Comparison of ENCODE assay signal across 1 cellular context in genomic region chr12:116737774-116738657, GRCh38.
TF ChIP-seq lines count a peak whose summit lies in the region.

A gene with protein sequence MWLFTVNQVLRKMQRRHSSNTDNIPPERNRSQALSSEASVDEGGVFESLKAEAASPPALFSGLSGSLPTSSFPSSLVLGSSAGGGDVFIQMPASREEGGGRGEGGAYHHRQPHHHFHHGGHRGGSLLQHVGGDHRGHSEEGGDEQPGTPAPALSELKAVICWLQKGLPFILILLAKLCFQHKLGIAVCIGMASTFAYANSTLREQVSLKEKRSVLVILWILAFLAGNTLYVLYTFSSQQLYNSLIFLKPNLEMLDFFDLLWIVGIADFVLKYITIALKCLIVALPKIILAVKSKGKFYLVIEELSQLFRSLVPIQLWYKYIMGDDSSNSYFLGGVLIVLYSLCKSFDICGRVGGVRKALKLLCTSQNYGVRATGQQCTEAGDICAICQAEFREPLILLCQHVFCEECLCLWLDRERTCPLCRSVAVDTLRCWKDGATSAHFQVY (plus strand): TSS chr12:116738315. CDS start chr12:116740498, 2,183 bp downstream.
A gene with protein sequence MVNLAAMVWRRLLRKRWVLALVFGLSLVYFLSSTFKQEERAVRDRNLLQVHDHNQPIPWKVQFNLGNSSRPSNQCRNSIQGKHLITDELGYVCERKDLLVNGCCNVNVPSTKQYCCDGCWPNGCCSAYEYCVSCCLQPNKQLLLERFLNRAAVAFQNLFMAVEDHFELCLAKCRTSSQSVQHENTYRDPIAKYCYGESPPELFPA (minus strand): TSS chr12:116738069. CDS start chr12:116737900, 169 bp downstream.

TF ChIP-seq in HepG2, 621 proteins besides CTCF, POLR2A, EP300 and RAD21 (continued from another document and continues in another):
- TF ChIP-seq ZNF580 (CRISPR knock-in tag; IDR thresholded peaks at IDR 0.05; ENCODE audit: borderline replicate concordance, low read depth) (peak; percentile 62; the same call in 1 of the 2 replicates), MEIS1 (CRISPR knock-in tag; IDR thresholded peaks at IDR 0.05; ENCODE audit: borderline replicate concordance) (peak; percentile 93), AHR (CRISPR knock-in tag; IDR thresholded peaks at IDR 0.05) (no peak), ZNF605 (CRISPR knock-in tag; IDR thresholded peaks at IDR 0.05) (peak; percentile 86; the same call in 1 of the 2 replicates), KDM5A (IDR thresholded peaks at IDR 0.05; ENCODE audit: borderline replicate concordance, low read length) (peak; percentile 47; the same call in 1 of the 2 replicates), GZF1 (CRISPR knock-in tag; IDR thresholded peaks at IDR 0.05) (no peak), HNRNPK (IDR thresholded peaks at IDR 0.05; ENCODE audit: low read depth, low read length, poor library complexity, severe bottlenecking) (peak; percentile 62), TAF1 (CRISPR knock-in tag; IDR thresholded peaks at IDR 0.05) (peak; percentile 40; the same call in 1 of the 2 replicates), ZNF780A (CRISPR knock-in tag; IDR thresholded peaks at IDR 0.05) (no peak), BHLHE40 (IDR thresholded peaks at IDR 0.05; ENCODE audit: low read length) (peak; percentile 93), ZNF761 (CRISPR knock-in tag; conservative IDR thresholded peaks at IDR 0.05) (peak; percentile 81; the same call in 1 of the 2 replicates), ASH2L (IDR thresholded peaks at IDR 0.05; ENCODE audit: insufficient read length, low read depth, low read length) (peak; percentile 54), ZNF501 (CRISPR knock-in tag; IDR thresholded peaks at IDR 0.05) (peak; percentile 68; the same call in 1 of the 2 replicates), LCORL (IDR thresholded peaks at IDR 0.05) (no peak), LCORL (CRISPR knock-in tag; IDR thresholded peaks at IDR 0.05) (peak; percentile 41; the same call in 1 of the 2 replicates), FOXP1 (IDR thresholded peaks at IDR 0.05) (no peak), FOXP1 (CRISPR knock-in tag; IDR thresholded peaks at IDR 0.05) (no peak), PLRG1 (conservative IDR thresholded peaks at IDR 0.05) (no peak), GFI1 (CRISPR knock-in tag; IDR thresholded peaks at IDR 0.05; ENCODE audit: borderline replicate concordance) (peak; percentile 97), ZFX (CRISPR knock-in tag; IDR thresholded peaks at IDR 0.05; ENCODE audit: low read depth) (peak; percentile 62), YY1 (IDR thresholded peaks at IDR 0.05; ENCODE audit: insufficient read depth, insufficient replicate concordance, low read depth, low read length) (peak; percentile 69), CREB1 (IDR thresholded peaks at IDR 0.05) (peak; percentile 95), CREB1 (CRISPR knock-in tag; IDR thresholded peaks at IDR 0.05) (peak; percentile 94), FOSL2 (CRISPR knock-in tag; IDR thresholded peaks at IDR 0.05) (peak; percentile 59; the same call in 1 of the 2 replicates), FOXK1 (CRISPR knock-in tag; IDR thresholded peaks at IDR 0.05; ENCODE audit: borderline replicate concordance, low read depth) (peak; percentile 71; the same call in 1 of the 2 replicates), XRCC5 (optimal IDR thresholded peaks at IDR 0.05; ENCODE audit: low read length) (peak; percentile 98), ZSCAN21 (CRISPR knock-in tag; IDR thresholded peaks at IDR 0.05; ENCODE audit: borderline replicate concordance) (peak; percentile 86; the same call in 1 of the 2 replicates), SAP130 (CRISPR knock-in tag; IDR thresholded peaks at IDR 0.05; ENCODE audit: low read depth) (peak; percentile 93), ZNF713 (CRISPR knock-in tag; IDR thresholded peaks at IDR 0.05) (no peak), NFE2 (CRISPR knock-in tag; IDR thresholded peaks at IDR 0.05) (no peak), STAG1 (CRISPR knock-in tag; IDR thresholded peaks at IDR 0.05) (no peak), ZNF607 (CRISPR knock-in tag; IDR thresholded peaks at IDR 0.05; ENCODE audit: borderline replicate concordance) (peak; percentile 26; the same call in 1 of the 2 replicates), ARNTL (CRISPR knock-in tag; IDR thresholded peaks at IDR 0.05) (peak; percentile 96), KDM5B (CRISPR knock-in tag; IDR thresholded peaks at IDR 0.05; ENCODE audit: borderline replicate concordance) (peak; percentile 22; the same call in 1 of the 2 replicates), MAFF (IDR thresholded peaks at IDR 0.05; ENCODE audit: low read depth, low read length) (no peak), NFYB (CRISPR knock-in tag; IDR thresholded peaks at IDR 0.05) (peak; percentile 92), NFATC3 (CRISPR knock-in tag; IDR thresholded peaks at IDR 0.05) (0 out of 2 replicates have a peak, but pooled peaks have one; percentile 22), JUN (CRISPR knock-in tag; IDR thresholded peaks at IDR 0.05) (0 out of 2 replicates have a peak, but pooled peaks have one; percentile 56), ZNF746 (CRISPR knock-in tag; IDR thresholded peaks at IDR 0.05) (no peak; the same call in 1 of the 2 replicates), SNAI1 (CRISPR knock-in tag; IDR thresholded peaks at IDR 0.05; ENCODE audit: borderline replicate concordance) (peak; percentile 76; the same call in 1 of the 2 replicates), MXI1 (IDR thresholded peaks at IDR 0.05; ENCODE audit: borderline replicate concordance, low read depth, low read length) (peak; percentile 80; the same call in 1 of the 3 replicates), RXRA (CRISPR knock-in tag; IDR thresholded peaks at IDR 0.05) (peak; percentile 57), PHF20 (CRISPR knock-in tag; IDR thresholded peaks at IDR 0.05) (peak; percentile 86), SALL1 (CRISPR knock-in tag; IDR thresholded peaks at IDR 0.05) (peak; percentile 91), ZIK1 (CRISPR knock-in tag; IDR thresholded peaks at IDR 0.05; ENCODE audit: borderline replicate concordance, low read depth) (0 out of 2 replicates have a peak, but pooled peaks have one; percentile 32), JARID2 (CRISPR knock-in tag; IDR thresholded peaks at IDR 0.05; ENCODE audit: insufficient replicate concordance) (no peak), ZNF331 (CRISPR knock-in tag; IDR thresholded peaks at IDR 0.05) (peak; percentile 77)
- TF ChIP-seq, protein P1, sequence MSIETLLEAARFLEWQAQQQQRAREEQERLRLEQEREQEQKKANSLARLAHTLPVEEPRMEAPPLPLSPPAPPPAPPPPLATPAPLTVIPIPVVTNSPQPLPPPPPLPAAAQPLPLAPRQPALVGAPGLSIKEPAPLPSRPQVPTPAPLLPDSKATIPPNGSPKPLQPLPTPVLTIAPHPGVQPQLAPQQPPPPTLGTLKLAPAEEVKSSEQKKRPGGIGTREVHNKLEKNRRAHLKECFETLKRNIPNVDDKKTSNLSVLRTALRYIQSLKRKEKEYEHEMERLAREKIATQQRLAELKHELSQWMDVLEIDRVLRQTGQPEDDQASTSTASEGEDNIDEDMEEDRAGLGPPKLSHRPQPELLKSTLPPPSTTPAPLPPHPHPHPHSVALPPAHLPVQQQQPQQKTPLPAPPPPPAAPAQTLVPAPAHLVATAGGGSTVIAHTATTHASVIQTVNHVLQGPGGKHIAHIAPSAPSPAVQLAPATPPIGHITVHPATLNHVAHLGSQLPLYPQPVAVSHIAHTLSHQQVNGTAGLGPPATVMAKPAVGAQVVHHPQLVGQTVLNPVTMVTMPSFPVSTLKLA (IDR thresholded peaks at IDR 0.05) = peak; percentile 57
- TF ChIP-seq, protein P2, sequence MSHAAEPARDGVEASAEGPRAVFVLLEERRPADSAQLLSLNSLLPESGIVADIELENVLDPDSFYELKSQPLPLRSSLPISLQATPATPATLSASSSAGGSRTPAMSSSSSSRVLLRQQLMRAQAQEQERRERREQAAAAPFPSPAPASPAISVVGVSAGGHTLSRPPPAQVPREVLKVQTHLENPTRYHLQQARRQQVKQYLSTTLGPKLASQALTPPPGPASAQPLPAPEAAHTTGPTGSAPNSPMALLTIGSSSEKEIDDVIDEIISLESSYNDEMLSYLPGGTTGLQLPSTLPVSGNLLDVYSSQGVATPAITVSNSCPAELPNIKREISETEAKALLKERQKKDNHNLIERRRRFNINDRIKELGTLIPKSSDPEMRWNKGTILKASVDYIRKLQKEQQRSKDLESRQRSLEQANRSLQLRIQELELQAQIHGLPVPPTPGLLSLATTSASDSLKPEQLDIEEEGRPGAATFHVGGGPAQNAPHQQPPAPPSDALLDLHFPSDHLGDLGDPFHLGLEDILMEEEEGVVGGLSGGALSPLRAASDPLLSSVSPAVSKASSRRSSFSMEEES (CRISPR knock-in tag; IDR thresholded peaks at IDR 0.05) = peak; percentile 88
- TF ChIP-seq, protein P3, sequence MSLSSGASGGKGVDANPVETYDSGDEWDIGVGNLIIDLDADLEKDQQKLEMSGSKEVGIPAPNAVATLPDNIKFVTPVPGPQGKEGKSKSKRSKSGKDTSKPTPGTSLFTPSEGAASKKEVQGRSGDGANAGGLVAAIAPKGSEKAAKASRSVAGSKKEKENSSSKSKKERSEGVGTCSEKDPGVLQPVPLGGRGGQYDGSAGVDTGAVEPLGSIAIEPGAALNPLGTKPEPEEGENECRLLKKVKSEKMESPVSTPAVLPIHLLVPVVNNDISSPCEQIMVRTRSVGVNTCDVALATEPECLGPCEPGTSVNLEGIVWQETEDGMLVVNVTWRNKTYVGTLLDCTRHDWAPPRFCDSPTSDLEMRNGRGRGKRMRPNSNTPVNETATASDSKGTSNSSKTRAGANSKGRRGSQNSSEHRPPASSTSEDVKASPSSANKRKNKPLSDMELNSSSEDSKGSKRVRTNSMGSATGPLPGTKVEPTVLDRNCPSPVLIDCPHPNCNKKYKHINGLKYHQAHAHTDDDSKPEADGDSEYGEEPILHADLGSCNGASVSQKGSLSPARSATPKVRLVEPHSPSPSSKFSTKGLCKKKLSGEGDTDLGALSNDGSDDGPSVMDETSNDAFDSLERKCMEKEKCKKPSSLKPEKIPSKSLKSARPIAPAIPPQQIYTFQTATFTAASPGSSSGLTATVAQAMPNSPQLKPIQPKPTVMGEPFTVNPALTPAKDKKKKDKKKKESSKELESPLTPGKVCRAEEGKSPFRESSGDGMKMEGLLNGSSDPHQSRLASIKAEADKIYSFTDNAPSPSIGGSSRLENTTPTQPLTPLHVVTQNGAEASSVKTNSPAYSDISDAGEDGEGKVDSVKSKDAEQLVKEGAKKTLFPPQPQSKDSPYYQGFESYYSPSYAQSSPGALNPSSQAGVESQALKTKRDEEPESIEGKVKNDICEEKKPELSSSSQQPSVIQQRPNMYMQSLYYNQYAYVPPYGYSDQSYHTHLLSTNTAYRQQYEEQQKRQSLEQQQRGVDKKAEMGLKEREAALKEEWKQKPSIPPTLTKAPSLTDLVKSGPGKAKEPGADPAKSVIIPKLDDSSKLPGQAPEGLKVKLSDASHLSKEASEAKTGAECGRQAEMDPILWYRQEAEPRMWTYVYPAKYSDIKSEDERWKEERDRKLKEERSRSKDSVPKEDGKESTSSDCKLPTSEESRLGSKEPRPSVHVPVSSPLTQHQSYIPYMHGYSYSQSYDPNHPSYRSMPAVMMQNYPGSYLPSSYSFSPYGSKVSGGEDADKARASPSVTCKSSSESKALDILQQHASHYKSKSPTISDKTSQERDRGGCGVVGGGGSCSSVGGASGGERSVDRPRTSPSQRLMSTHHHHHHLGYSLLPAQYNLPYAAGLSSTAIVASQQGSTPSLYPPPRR (CRISPR knock-in tag; IDR thresholded peaks at IDR 0.05; ENCODE audit: borderline replicate concordance) = peak; percentile 66
- TF ChIP-seq, protein P4, sequence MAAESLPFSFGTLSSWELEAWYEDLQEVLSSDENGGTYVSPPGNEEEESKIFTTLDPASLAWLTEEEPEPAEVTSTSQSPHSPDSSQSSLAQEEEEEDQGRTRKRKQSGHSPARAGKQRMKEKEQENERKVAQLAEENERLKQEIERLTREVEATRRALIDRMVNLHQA (CRISPR knock-in tag; IDR thresholded peaks at IDR 0.05) = no peak
- TF ChIP-seq, protein P5, sequence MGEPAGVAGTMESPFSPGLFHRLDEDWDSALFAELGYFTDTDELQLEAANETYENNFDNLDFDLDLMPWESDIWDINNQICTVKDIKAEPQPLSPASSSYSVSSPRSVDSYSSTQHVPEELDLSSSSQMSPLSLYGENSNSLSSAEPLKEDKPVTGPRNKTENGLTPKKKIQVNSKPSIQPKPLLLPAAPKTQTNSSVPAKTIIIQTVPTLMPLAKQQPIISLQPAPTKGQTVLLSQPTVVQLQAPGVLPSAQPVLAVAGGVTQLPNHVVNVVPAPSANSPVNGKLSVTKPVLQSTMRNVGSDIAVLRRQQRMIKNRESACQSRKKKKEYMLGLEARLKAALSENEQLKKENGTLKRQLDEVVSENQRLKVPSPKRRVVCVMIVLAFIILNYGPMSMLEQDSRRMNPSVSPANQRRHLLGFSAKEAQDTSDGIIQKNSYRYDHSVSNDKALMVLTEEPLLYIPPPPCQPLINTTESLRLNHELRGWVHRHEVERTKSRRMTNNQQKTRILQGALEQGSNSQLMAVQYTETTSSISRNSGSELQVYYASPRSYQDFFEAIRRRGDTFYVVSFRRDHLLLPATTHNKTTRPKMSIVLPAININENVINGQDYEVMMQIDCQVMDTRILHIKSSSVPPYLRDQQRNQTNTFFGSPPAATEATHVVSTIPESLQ (CRISPR knock-in tag; conservative IDR thresholded peaks at IDR 0.05) = no peak
- TF ChIP-seq, protein P6, sequence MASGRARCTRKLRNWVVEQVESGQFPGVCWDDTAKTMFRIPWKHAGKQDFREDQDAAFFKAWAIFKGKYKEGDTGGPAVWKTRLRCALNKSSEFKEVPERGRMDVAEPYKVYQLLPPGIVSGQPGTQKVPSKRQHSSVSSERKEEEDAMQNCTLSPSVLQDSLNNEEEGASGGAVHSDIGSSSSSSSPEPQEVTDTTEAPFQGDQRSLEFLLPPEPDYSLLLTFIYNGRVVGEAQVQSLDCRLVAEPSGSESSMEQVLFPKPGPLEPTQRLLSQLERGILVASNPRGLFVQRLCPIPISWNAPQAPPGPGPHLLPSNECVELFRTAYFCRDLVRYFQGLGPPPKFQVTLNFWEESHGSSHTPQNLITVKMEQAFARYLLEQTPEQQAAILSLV (CRISPR knock-in tag; IDR thresholded peaks at IDR 0.05; ENCODE audit: borderline replicate concordance) = 0 out of 2 replicates have a peak, but pooled peaks have one; percentile 69
- TF ChIP-seq, protein P7, sequence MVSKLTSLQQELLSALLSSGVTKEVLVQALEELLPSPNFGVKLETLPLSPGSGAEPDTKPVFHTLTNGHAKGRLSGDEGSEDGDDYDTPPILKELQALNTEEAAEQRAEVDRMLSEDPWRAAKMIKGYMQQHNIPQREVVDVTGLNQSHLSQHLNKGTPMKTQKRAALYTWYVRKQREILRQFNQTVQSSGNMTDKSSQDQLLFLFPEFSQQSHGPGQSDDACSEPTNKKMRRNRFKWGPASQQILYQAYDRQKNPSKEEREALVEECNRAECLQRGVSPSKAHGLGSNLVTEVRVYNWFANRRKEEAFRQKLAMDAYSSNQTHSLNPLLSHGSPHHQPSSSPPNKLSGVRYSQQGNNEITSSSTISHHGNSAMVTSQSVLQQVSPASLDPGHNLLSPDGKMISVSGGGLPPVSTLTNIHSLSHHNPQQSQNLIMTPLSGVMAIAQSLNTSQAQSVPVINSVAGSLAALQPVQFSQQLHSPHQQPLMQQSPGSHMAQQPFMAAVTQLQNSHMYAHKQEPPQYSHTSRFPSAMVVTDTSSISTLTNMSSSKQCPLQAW (CRISPR knock-in tag; IDR thresholded peaks at IDR 0.05) = peak; percentile 83
